In genomic region chr6:121533321-121533841, GRCh38 we compare ENCODE assay signal across 28 cellular contexts.
DNase-seq lines count a peak whose midpoint lies in the region; ATAC-seq and TF ChIP-seq lines count a peak whose summit lies in the region.
"Had no signal": no experiment of that assay in that cellular context is flagged by ENCODE, and none has a peak within 500 bp of the region (broad histone marks: within the 10 kb centered on the region; RNA-seq: fewer than 3 reads in every experiment).

No MANE protein-coding gene starts in this region.

- H3F3A ChIP-seq in smooth muscle cell (ENCODE audit: low read depth): no peaks in the 10 kb centered on the region

- no peaks in the 10 kb centered on the region for H3K4me1 Mint-ChIP-seq in activated T-helper 2 cell treated with anti-CD3 and anti-CD28 coated beads, Interferon-gamma antibody, Interleukin-2, Interleukin-4, amounts not matched to agents 10 μg/mL and 5 μg/mL and 100 μg/mL, durations not matched to agents 14 hours and 24 hours and 36 hours (ENCODE audit: low read depth)
- H3K4me1 Mint-ChIP-seq: activated naive CD8-positive, alpha-beta T cell treated with anti-CD3 and anti-CD28 coated beads, Interleukin-2, amount 50 U/mL, for 24 hours; IgD-negative memory B cell; immature natural killer cell had no signal

- DNase-seq in NCI-H2171 treated with DMSO at 0.1 percent for 48 hours (lab: John Stamatoyannopoulos, UW) (peak; percentile 3), NCI-H2171 (lab: John Stamatoyannopoulos, UW) (no peak), NCI-H69 (lab: John Stamatoyannopoulos, UW) (peak; percentile 93), epithelial cell of esophagus (ENCODE audit: low read depth) (peak; percentile 73), smooth muscle cell (lab: John Stamatoyannopoulos, UW; ENCODE audit: unreplicated experiment) (no peak)
- no peak for DNase-seq in activated T-helper 2 cell treated with anti-CD3 and anti-CD28 coated beads, Interferon-gamma antibody, Interleukin-2, Interleukin-4, amounts not matched to agents 10 μg/mL and 5 μg/mL and 100 μg/mL, durations not matched to agents 14 hours and 24 hours and 36 hours (ENCODE audit: low spot score)
- DNase-seq: activated CD4-positive, CD25-positive, alpha-beta regulatory T cell treated with anti-CD3 and anti-CD28 coated beads, Interleukin-2, amount 50 U/mL, for 72 hours; activated CD8-positive, alpha-beta T cell treated with anti-CD3 and anti-CD28 coated beads, Interleukin-2, amount 10 ng/mL, durations not matched to agents 7 days and 5 days; activated gamma-delta T cell; activated naive CD8-positive, alpha-beta T cell treated with anti-CD3 and anti-CD28 coated beads, Interleukin-2, amount 50 U/mL, for 24 hours; activated T-cell treated with anti-CD3 and anti-CD28 coated beads for 4 hours; brain microvascular endothelial cell; CD8-positive, alpha-beta T cell; DMS53; effector CD4-positive, alpha-beta T cell; gastrocnemius medialis; GDM1; HFFc6; immature natural killer cell; left ventricle myocardium superior; NCI-H1694; upper lobe of left lung had no signal

- TF ChIP-seq CTCF in epithelial cell of esophagus (IDR thresholded peaks at IDR 0.05; ENCODE audit: insufficient read depth, low read depth, low read length, missing control alignments): no peak
- TF ChIP-seq CTCF in smooth muscle cell (IDR thresholded peaks at IDR 0.05; ENCODE audit: borderline replicate concordance, insufficient read depth, poor library complexity, severe bottlenecking): no peak

- no peak overlapping the region for H3K4me3 ChIP-seq in epithelial cell of esophagus (ENCODE audit: low read length)
- H3K4me3 ChIP-seq in smooth muscle cell: no peak overlapping the region
- H3K4me3 ChIP-seq: esophagus muscularis mucosa, gastrocnemius medialis, hepatocyte, upper lobe of left lung had no signal

- no peak for TF ChIP-seq POLR2A in GM18505 (IDR thresholded peaks at IDR 0.05; ENCODE audit: borderline replicate concordance, extremely low read depth, insufficient read depth, insufficient read length)

- H3K4me3 Mint-ChIP-seq in activated T-helper 2 cell treated with anti-CD3 and anti-CD28 coated beads, Interferon-gamma antibody, Interleukin-2, Interleukin-4, amounts not matched to agents 10 μg/mL and 5 μg/mL and 100 μg/mL, durations not matched to agents 14 hours and 24 hours and 36 hours (ENCODE audit: low read depth): no peak overlapping the region
- H3K4me3 Mint-ChIP-seq: activated CD8-positive, alpha-beta T cell treated with anti-CD3 and anti-CD28 coated beads, Interleukin-2, amount 10 ng/mL, durations not matched to agents 7 days and 5 days; activated naive CD8-positive, alpha-beta T cell treated with anti-CD3 and anti-CD28 coated beads, Interleukin-2, amount 50 U/mL, for 24 hours; CD8-positive, alpha-beta T cell; HFFc6; IgD-negative memory B cell; immature natural killer cell; T-helper 1 cell treated with Interleukin-12 subunit alpha and Interleukin-12 subunit beta and Interleukin-4 antibody, amounts not matched to agents 30 μg/mL and 1 μg/mL, for 36 hours had no signal

- peak overlapping the region; percentile 25 for H2AFZ ChIP-seq in smooth muscle cell (ENCODE audit: low read depth)
- H2AFZ ChIP-seq: hepatocyte had no signal

- H3K79me2 ChIP-seq in smooth muscle cell (ENCODE audit: low read depth): no peaks in the 10 kb centered on the region
- H3K79me2 ChIP-seq: hepatocyte had no signal

- no peak for ATAC-seq in GM18909 (IDR thresholded peaks at IDR 0.05; ENCODE audit: poor library complexity, unreplicated experiment)
- no peak for ATAC-seq in GM18505 (IDR thresholded peaks at IDR 0.05; ENCODE audit: unreplicated experiment)
- ATAC-seq: activated CD8-positive, alpha-beta T cell treated with anti-CD3 and anti-CD28 coated beads, Interleukin-2, amount 10 ng/mL, durations not matched to agents 7 days and 5 days; activated naive CD8-positive, alpha-beta T cell treated with anti-CD3 and anti-CD28 coated beads, Interleukin-2, amount 50 U/mL, for 24 hours; CD8-positive, alpha-beta T cell; gastrocnemius medialis; left ventricle myocardium superior had no signal

- no peaks in the 10 kb centered on the region for H3K36me3 Mint-ChIP-seq in activated T-helper 2 cell treated with anti-CD3 and anti-CD28 coated beads, Interferon-gamma antibody, Interleukin-2, Interleukin-4, amounts not matched to agents 10 μg/mL and 5 μg/mL and 100 μg/mL, durations not matched to agents 14 hours and 24 hours and 36 hours (ENCODE audit: low read depth)
- H3K36me3 Mint-ChIP-seq: CD8-positive, alpha-beta T cell; IgD-negative memory B cell; immature natural killer cell had no signal

- no peaks in the 10 kb centered on the region for H3K36me3 ChIP-seq in smooth muscle cell (ENCODE audit: low read depth)
- H3K36me3 ChIP-seq: brain microvascular endothelial cell, esophagus muscularis mucosa, gastrocnemius medialis, upper lobe of left lung had no signal

- peak overlapping the region; percentile 56 for H3K27ac ChIP-seq in smooth muscle cell (ENCODE audit: low read depth)
- H3K27ac ChIP-seq: brain microvascular endothelial cell, esophagus muscularis mucosa, gastrocnemius medialis, hepatocyte, upper lobe of left lung had no signal

- peaks cover 7% of the 10 kb centered on the region for H3K4me1 ChIP-seq in smooth muscle cell (ENCODE audit: low read depth)
- H3K4me1 ChIP-seq: gastrocnemius medialis, upper lobe of left lung had no signal

- WGBS in smooth muscle cell (ENCODE audit: low lambda C conversion rate): 72% methylated on average over 3 of the region's 3 CpGs

- H3K27me3 ChIP-seq in smooth muscle cell (ENCODE audit: low read depth): no peaks in the 10 kb centered on the region
- H3K27me3 ChIP-seq: brain microvascular endothelial cell, esophagus muscularis mucosa, gastrocnemius medialis, hepatocyte, upper lobe of left lung had no signal

- no peak overlapping the region for H3K9ac ChIP-seq in smooth muscle cell (ENCODE audit: low read depth)

- no peaks in the 10 kb centered on the region for H3K9me3 Mint-ChIP-seq in activated T-helper 2 cell treated with anti-CD3 and anti-CD28 coated beads, Interferon-gamma antibody, Interleukin-2, Interleukin-4, amounts not matched to agents 10 μg/mL and 5 μg/mL and 100 μg/mL, durations not matched to agents 14 hours and 24 hours and 36 hours
- H3K9me3 Mint-ChIP-seq: activated naive CD8-positive, alpha-beta T cell treated with anti-CD3 and anti-CD28 coated beads, Interleukin-2, amount 50 U/mL, for 24 hours; CD8-positive, alpha-beta T cell; HFFc6; T-helper 1 cell treated with Interleukin-12 subunit alpha and Interleukin-12 subunit beta and Interleukin-4 antibody, amounts not matched to agents 30 μg/mL and 1 μg/mL, for 36 hours had no signal

- no peaks in the 10 kb centered on the region for H4K20me1 ChIP-seq in smooth muscle cell (ENCODE audit: low read depth)

- no peaks in the 10 kb centered on the region for H3K9me3 ChIP-seq in smooth muscle cell (replicated peaks; ENCODE audit: low read depth)
- H3K9me3 ChIP-seq: esophagus muscularis mucosa, gastrocnemius medialis, upper lobe of left lung had no signal

- H3K4me2 ChIP-seq in smooth muscle cell: no peak overlapping the region
- H3K4me2 ChIP-seq: hepatocyte had no signal

- H3K27me3 Mint-ChIP-seq in activated T-helper 2 cell treated with anti-CD3 and anti-CD28 coated beads, Interferon-gamma antibody, Interleukin-2, Interleukin-4, amounts not matched to agents 10 μg/mL and 5 μg/mL and 100 μg/mL, durations not matched to agents 14 hours and 24 hours and 36 hours (ENCODE audit: low read depth): no peaks in the 10 kb centered on the region
- H3K27me3 Mint-ChIP-seq: activated naive CD8-positive, alpha-beta T cell treated with anti-CD3 and anti-CD28 coated beads, Interleukin-2, amount 50 U/mL, for 24 hours; IgD-negative memory B cell had no signal

- intact Hi-C loops in activated T-helper 2 cell treated with anti-CD3 and anti-CD28 coated beads, Interferon-gamma antibody, Interleukin-2, Interleukin-4, amounts not matched to agents 10 μg/mL and 5 μg/mL and 100 μg/mL, durations not matched to agents 14 hours and 24 hours and 36 hours (cut with micrococcal nuclease): no loop called here

- no peak overlapping the region for H3K27ac Mint-ChIP-seq in activated T-helper 2 cell treated with anti-CD3 and anti-CD28 coated beads, Interferon-gamma antibody, Interleukin-2, Interleukin-4, amounts not matched to agents 10 μg/mL and 5 μg/mL and 100 μg/mL, durations not matched to agents 14 hours and 24 hours and 36 hours
- H3K27ac Mint-ChIP-seq: activated CD8-positive, alpha-beta T cell treated with anti-CD3 and anti-CD28 coated beads, Interleukin-2, amount 10 ng/mL, durations not matched to agents 7 days and 5 days; activated naive CD8-positive, alpha-beta T cell treated with anti-CD3 and anti-CD28 coated beads, Interleukin-2, amount 50 U/mL, for 24 hours; CD8-positive, alpha-beta T cell; HFFc6; IgD-negative memory B cell; immature natural killer cell; T-helper 1 cell treated with Interleukin-12 subunit alpha and Interleukin-12 subunit beta and Interleukin-4 antibody, amounts not matched to agents 30 μg/mL and 1 μg/mL, for 36 hours had no signal

Comparison
In these comparisons a context has a peak if more than half of its experiments do, and no peak if none do; other contexts are left out.
1. DNase-seq: peak in NCI-H2171 treated with DMSO at 0.1 percent for 48 hours (single experiment), NCI-H69 (single experiment) and epithelial cell of esophagus (single experiment); none in NCI-H2171 (single experiment), smooth muscle cell (single experiment) and activated T-helper 2 cell treated with anti-CD3 and anti-CD28 coated beads, Interferon-gamma antibody, Interleukin-2, Interleukin-4, amounts not matched to agents 10 μg/mL and 5 μg/mL and 100 μg/mL, durations not matched to agents 14 hours and 24 hours and 36 hours (single experiment).